Comparison of ENCODE assay signal across 9 cellular contexts in genomic region chr1:168243636-168244212, GRCh38. TPM values are rescaled to one million over a fixed set of nuclear protein-coding genes. Genes with fewer than 3 reads are reported as not detected.
A peak's percentile ranks its signal among the peaks of the same experiment; 100 is the strongest.
DNase-seq lines count a peak whose midpoint lies in the region; ATAC-seq and TF ChIP-seq lines count a peak whose summit lies in the region.
"Had no signal": no experiment of that assay in that cellular context is flagged by ENCODE, and none has a peak within 500 bp of the region (broad histone marks: within the 10 kb centered on the region; RNA-seq: fewer than 3 reads in every experiment).

No MANE protein-coding gene starts in this region.

- ATAC-seq in left lobe of liver, result peak; percentile 37

- H3K36me3 ChIP-seq in ascending aorta (peaks cover 40 to 66% of the 10 kb centered on the region in 2 donors), subcutaneous abdominal adipose tissue (ENCODE audit: control insufficient read depth in 5 of 5, insufficient read depth in 5 of 5, low read length in 5 of 5) (peaks cover 13 to 76% (median 50%) of the 10 kb centered on the region in 5 donors)

- H3K27me3 ChIP-seq in ascending aorta (no peaks in the 10 kb centered on the region), subcutaneous abdominal adipose tissue (ENCODE audit: control insufficient read depth in 5 of 5, insufficient read depth in 4 of 5, low read length in 5 of 5) (no peaks in the 10 kb centered on the region)

- peak; percentile 27 for DNase-seq in Jurkat, Clone E6-1 (ENCODE audit: low read depth, low spot score)
- no peak for DNase-seq in ascending aorta (ENCODE audit: low spot score in 2 of 2)
- DNase-seq in left lobe of liver (ENCODE audit: low spot score), result no peak
- no peak for DNase-seq in activated CD4-positive, CD25-positive, alpha-beta regulatory T cell (lab: John Stamatoyannopoulos, UW)
- no peak for DNase-seq in activated gamma-delta T cell treated with Interleukin-2 at 50 U/mL for 16 hours
- DNase-seq in C1 segment of cervical spinal cord (lab: John Stamatoyannopoulos, UW), result no peak
- DNase-seq: NCI-H2171, small intestine had no signal

- intact Hi-C loops in ascending aorta (cut with DNase I), result no loop called here

- H3K9ac ChIP-seq in subcutaneous abdominal adipose tissue (ENCODE audit: low read length in 5 of 5), result peak overlapping the region in 2 of 5 donors; percentile 23 to 38

- no peak for TF ChIP-seq CTCF in ascending aorta (IDR thresholded peaks at IDR 0.05)

- H3K9me3 ChIP-seq in ascending aorta (no peaks in the 10 kb centered on the region), subcutaneous abdominal adipose tissue (ENCODE audit: control insufficient read depth in 5 of 5, low read length in 5 of 5) (no peaks in the 10 kb centered on the region)

- no peak overlapping the region for H3K4me3 ChIP-seq in Jurkat, Clone E6-1 (ENCODE audit: low read length)
- H3K4me3 ChIP-seq in ascending aorta, result no peak overlapping the region
- H3K4me3 ChIP-seq in subcutaneous abdominal adipose tissue (ENCODE audit: low read depth in 1 of 5, low read length in 5 of 5), result peak overlapping the region in 1 of 5 donors; percentile 6

- H3K4me1 ChIP-seq in ascending aorta (peaks cover 0 to 28% of the 10 kb centered on the region in 2 donors), subcutaneous abdominal adipose tissue (ENCODE audit: control insufficient read depth in 5 of 5, insufficient read depth in 5 of 5, low read length in 5 of 5) (peaks cover 3 to 19% (median 11%) of the 10 kb centered on the region in 5 donors)

- H3K27ac ChIP-seq in ascending aorta (peak overlapping the region; percentile 29 to 76), subcutaneous abdominal adipose tissue (ENCODE audit: low read depth, low read length) (peak overlapping the region; percentile 2)

RNA-seq across cellular contexts. Expression of gene SFT2D2, which starts 17.9 kb away (rescaled TPM):
- 6.9 TPM for polyA plus RNA-seq in Jurkat, Clone E6-1 (2012; ENCODE audit: insufficient read depth, insufficient read length)
- total RNA-seq in ascending aorta (40.1 TPM), left lobe of liver (32.0 TPM)

RNA-seq across cellular contexts. Expression of gene TBX19, which starts 37.0 kb away (rescaled TPM):
- 0.37 TPM for polyA plus RNA-seq in Jurkat, Clone E6-1 (2012; ENCODE audit: insufficient read depth, insufficient read length)
- total RNA-seq in ascending aorta (0.64 TPM), left lobe of liver (1.0 TPM)
